Comparison of ENCODE assay signal across 10 cellular contexts in the genomic region with DNA sequence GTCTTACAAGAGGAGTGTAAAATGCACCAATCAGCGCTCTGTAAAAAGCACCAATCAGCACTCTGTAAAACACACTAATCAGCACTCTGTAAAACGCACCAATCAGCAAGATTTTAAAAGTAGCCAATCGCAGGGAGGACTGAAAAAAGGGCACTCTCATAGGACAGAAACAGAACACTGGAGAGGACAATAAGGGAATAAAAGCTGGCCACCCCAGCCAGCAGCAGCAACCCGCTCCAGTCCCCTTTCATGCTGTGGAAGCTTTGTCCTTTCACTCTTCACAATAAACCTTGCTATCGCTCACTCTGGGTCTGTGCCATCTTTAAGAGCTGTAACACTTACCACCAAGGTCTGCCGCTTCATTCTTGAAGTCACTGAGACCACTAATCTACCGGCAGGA. TPM values are rescaled to one million over a fixed set of nuclear protein-coding genes. Genes with fewer than 3 reads are reported as not detected.
A peak's percentile ranks its signal among the peaks of the same experiment; 100 is the strongest.
DNase-seq lines count a peak whose midpoint lies in the region; TF ChIP-seq lines count a peak whose summit lies in the region.
"Had no signal": no experiment of that assay in that cellular context is flagged by ENCODE, and none has a peak within 500 bp of the region (broad histone marks: within the 10 kb centered on the region; RNA-seq: fewer than 3 reads in every experiment).

No MANE protein-coding gene starts in this region.

- intact Hi-C loops in activated T-helper 2 cell treated with anti-CD3 and anti-CD28 coated beads, Interferon-gamma antibody, Interleukin-2, Interleukin-4, amounts not matched to agents 10 μg/mL and 5 μg/mL and 100 μg/mL, durations not matched to agents 14 hours and 24 hours and 36 hours (cut with micrococcal nuclease), result loop anchor here (5.0 kb wide), 1 partner anchor 88 kb away; no protein-coding TSS in a partner anchor

- peaks cover 23% of the 10 kb centered on the region for H3K4me1 Mint-ChIP-seq in neural crest cell
- peaks cover 16% of the 10 kb centered on the region for H3K4me1 Mint-ChIP-seq in activated T-helper 2 cell treated with anti-CD3 and anti-CD28 coated beads, Interferon-gamma antibody, Interleukin-2, Interleukin-4, amounts not matched to agents 10 μg/mL and 5 μg/mL and 100 μg/mL, durations not matched to agents 14 hours and 24 hours and 36 hours (ENCODE audit: low read depth)

- H3K36me3 Mint-ChIP-seq in neural crest cell (ENCODE audit: low read depth), result no peaks in the 10 kb centered on the region
- no peaks in the 10 kb centered on the region for H3K36me3 Mint-ChIP-seq in activated T-helper 2 cell treated with anti-CD3 and anti-CD28 coated beads, Interferon-gamma antibody, Interleukin-2, Interleukin-4, amounts not matched to agents 10 μg/mL and 5 μg/mL and 100 μg/mL, durations not matched to agents 14 hours and 24 hours and 36 hours (ENCODE audit: low read depth)

- H3K4me3 Mint-ChIP-seq in neural crest cell, result peak overlapping the region; percentile 97
- no peak overlapping the region for H3K4me3 Mint-ChIP-seq in activated T-helper 2 cell treated with anti-CD3 and anti-CD28 coated beads, Interferon-gamma antibody, Interleukin-2, Interleukin-4, amounts not matched to agents 10 μg/mL and 5 μg/mL and 100 μg/mL, durations not matched to agents 14 hours and 24 hours and 36 hours (ENCODE audit: low read depth)

- H3K27me3 ChIP-seq in MG63, result no peaks in the 10 kb centered on the region
- H3K27me3 ChIP-seq: transverse colon had no signal

- DNase-seq in NCI-H2029 (lab: John Stamatoyannopoulos, UW), result peak; percentile 22
- no peak for DNase-seq in NCI-H2029 treated with DMSO at 0.1 percent for 48 hours (lab: John Stamatoyannopoulos, UW)
- DNase-seq in MG63, result no peak
- DNase-seq in astrocyte of the hippocampus (ENCODE audit: low read depth, low spot score), result peak; percentile 12
- DNase-seq in neural crest cell (ENCODE audit: low read depth, low spot score), result no peak
- no peak for DNase-seq in activated T-helper 2 cell treated with anti-CD3 and anti-CD28 coated beads, Interferon-gamma antibody, Interleukin-2, Interleukin-4, amounts not matched to agents 10 μg/mL and 5 μg/mL and 100 μg/mL, durations not matched to agents 14 hours and 24 hours and 36 hours (ENCODE audit: low spot score)
- DNase-seq in foreskin fibroblast, result no peak
- no peak for DNase-seq in NCI-H1436 treated with DMSO at 0.1 percent for 48 hours (lab: John Stamatoyannopoulos, UW)
- DNase-seq: NCI-H446 treated with DMSO at 0.1 percent for 48 hours had no signal

- H3K4me3 ChIP-seq in MG63 (peak overlapping the region; percentile 79), foreskin fibroblast (ENCODE audit: low read depth in 1 of 2, low read length in 2 of 2) (no peak overlapping the region)

- peaks cover 3% of the 10 kb centered on the region for H3K27me3 Mint-ChIP-seq in neural crest cell (ENCODE audit: low read depth)
- H3K27me3 Mint-ChIP-seq in activated T-helper 2 cell treated with anti-CD3 and anti-CD28 coated beads, Interferon-gamma antibody, Interleukin-2, Interleukin-4, amounts not matched to agents 10 μg/mL and 5 μg/mL and 100 μg/mL, durations not matched to agents 14 hours and 24 hours and 36 hours (ENCODE audit: low read depth), result peaks cover under 1% of the 10 kb centered on the region

- TF ChIP-seq CTCF in neural crest cell (conservative IDR thresholded peaks at IDR 0.05) (no peak), foreskin fibroblast (IDR thresholded peaks at IDR 0.05; ENCODE audit: low read depth, low read length) (no peak)

- H3K9me3 Mint-ChIP-seq in neural crest cell, result no peaks in the 10 kb centered on the region
- H3K9me3 Mint-ChIP-seq in activated T-helper 2 cell treated with anti-CD3 and anti-CD28 coated beads, Interferon-gamma antibody, Interleukin-2, Interleukin-4, amounts not matched to agents 10 μg/mL and 5 μg/mL and 100 μg/mL, durations not matched to agents 14 hours and 24 hours and 36 hours, result no peaks in the 10 kb centered on the region

- H3K9me3 ChIP-seq in MG63, result no peaks in the 10 kb centered on the region
- H3K9me3 ChIP-seq: transverse colon had no signal

- H3K36me3 ChIP-seq in MG63, result no peaks in the 10 kb centered on the region; the same call in 1 of the 2 replicates
- H3K36me3 ChIP-seq: transverse colon had no signal

- no peak overlapping the region for H3K27ac Mint-ChIP-seq in neural crest cell (ENCODE audit: unreplicated experiment)
- H3K27ac Mint-ChIP-seq in activated T-helper 2 cell treated with anti-CD3 and anti-CD28 coated beads, Interferon-gamma antibody, Interleukin-2, Interleukin-4, amounts not matched to agents 10 μg/mL and 5 μg/mL and 100 μg/mL, durations not matched to agents 14 hours and 24 hours and 36 hours, result no peak overlapping the region

RNA-seq across cellular contexts. Expression of a gene that starts 1.7 kb away (rescaled TPM):
- 36.6 and 42.5 TPM in 2 replicates for total RNA-seq in MG63 (2014; rRNA removed; shearing (Covaris generic); ENCODE audit: low replicate concordance)
- 21.4 and 22.9 TPM in 2 replicates for total RNA-seq in neural crest cell
- 2.3 and 2.4 TPM in 2 replicates for total RNA-seq in activated T-helper 2 cell treated with anti-CD3 and anti-CD28 coated beads, Interferon-gamma antibody, Interleukin-2, Interleukin-4, amounts not matched to agents 10 μg/mL and 5 μg/mL and 100 μg/mL, durations not matched to agents 14 hours and 24 hours and 36 hours

Comparison
In these comparisons a context has a peak if more than half of its experiments do, and no peak if none do; other contexts are left out.
1. DNase-seq: peak in NCI-H2029 (single experiment) and astrocyte of the hippocampus (single experiment); none in NCI-H2029 treated with DMSO at 0.1 percent for 48 hours (single experiment), MG63 (single experiment), neural crest cell (single experiment), activated T-helper 2 cell treated with anti-CD3 and anti-CD28 coated beads, Interferon-gamma antibody, Interleukin-2, Interleukin-4, amounts not matched to agents 10 μg/mL and 5 μg/mL and 100 μg/mL, durations not matched to agents 14 hours and 24 hours and 36 hours (single experiment), foreskin fibroblast (0 of 2) and NCI-H1436 treated with DMSO at 0.1 percent for 48 hours (single experiment).